Comparison of ENCODE assay signal across 8 cellular contexts in the genomic region with DNA sequence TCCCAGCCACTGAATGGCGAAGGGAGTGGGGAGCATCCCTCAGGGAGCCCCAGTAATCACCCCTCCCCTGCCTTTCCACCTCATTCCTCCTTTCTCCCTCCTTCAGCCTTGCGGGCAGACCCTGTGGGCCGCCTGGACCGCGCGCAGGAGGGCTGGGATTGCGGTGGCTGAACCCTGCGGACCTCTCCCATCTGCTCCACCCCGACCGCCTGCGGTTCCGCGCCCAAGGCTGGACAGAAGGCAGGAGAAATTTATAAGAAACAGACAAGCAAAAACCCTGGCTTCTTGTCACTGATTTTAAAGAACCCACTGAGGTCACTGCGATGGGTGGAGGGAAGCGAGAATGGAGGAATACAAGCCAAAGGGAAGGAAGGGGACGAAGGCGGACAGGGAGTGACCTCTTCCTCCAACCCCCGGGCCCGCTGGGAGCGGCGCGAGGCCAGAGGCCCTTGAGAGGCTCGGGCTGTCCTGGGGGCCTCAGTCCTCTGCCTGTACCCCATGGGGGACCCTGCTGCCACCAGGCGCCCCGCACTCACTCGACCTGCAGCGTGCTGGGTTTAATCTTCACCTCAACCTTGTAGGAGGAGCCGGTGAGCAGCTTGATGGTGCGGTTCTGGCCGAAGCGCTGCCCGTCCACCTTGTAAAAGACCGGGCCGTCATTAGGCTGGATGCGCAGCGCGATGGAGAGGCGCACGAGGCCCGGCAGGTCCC. TPM values are rescaled to one million over a fixed set of nuclear protein-coding genes. Genes with fewer than 3 reads are reported as not detected.
A peak's percentile ranks its signal among the peaks of the same experiment; 100 is the strongest.
DNase-seq lines count a peak whose midpoint lies in the region; ATAC-seq and TF ChIP-seq lines count a peak whose summit lies in the region.

No MANE protein-coding gene starts in this region.

- TF ChIP-seq CTCF in HEK293 (tag by site-specific recombination; IDR thresholded peaks at IDR 0.05) (no peak; the same call in 1 of the 2 replicates), WTC11 (IDR thresholded peaks at IDR 0.05) (no peak), ovary (IDR thresholded peaks at IDR 0.05) (no peak)

- H3K4me3 Mint-ChIP-seq in WTC11 = peak overlapping the region; percentile 78

- H3K36me3 ChIP-seq in HEK293 (ENCODE audit: control insufficient read depth in 2 of 2, insufficient read depth in 1 of 2, low read length in 2 of 2) (peaks cover 4 to 27% of the 10 kb centered on the region in 2 experiments), ovary (no peaks in the 10 kb centered on the region)

- H3K4me3 ChIP-seq in HEK293 (ENCODE audit: low read depth, low read length) (peak overlapping the region; percentile 65), ovary (peak overlapping the region; percentile 64)

- no peaks in the 10 kb centered on the region for H3K9me3 Mint-ChIP-seq in WTC11

- H3K36me3 Mint-ChIP-seq in WTC11 = no peaks in the 10 kb centered on the region

- DNase-seq in WTC11 (ENCODE audit: low spot score) = no peak
- peak; percentile 68 for DNase-seq in Right ventricle myocardium inferior (ENCODE audit: missing footprints)
- peak in 4 of 5 donors; percentile 35 to 49 (median 38) for DNase-seq in ovary
- no peak for DNase-seq in cerebellar nuclear complex (lab: John Stamatoyannopoulos, UW)

- no peak overlapping the region for H3K27ac Mint-ChIP-seq in WTC11

- no peak for TF ChIP-seq EP300 in ovary (IDR thresholded peaks at IDR 0.05)

- ATAC-seq in WTC11 = peak; percentile 26
- peak; percentile 53 for ATAC-seq in Right ventricle myocardium inferior
- no peak for ATAC-seq in HG03045 (IDR thresholded peaks at IDR 0.05; ENCODE audit: unreplicated experiment)
- no peak for ATAC-seq in HG02981 (IDR thresholded peaks at IDR 0.05; ENCODE audit: unreplicated experiment)
- ATAC-seq in HG03095 (IDR thresholded peaks at IDR 0.05; ENCODE audit: unreplicated experiment) = no peak

- H3K27me3 ChIP-seq in ovary = no peaks in the 10 kb centered on the region

- POLR2A ChIA-PET in HEK293 (lab: Yijun Ruan, JAX) (no interaction called here), WTC11 (lab: Charles Lee) (interaction anchor here (0.6 kb wide), 1 partner anchor 13 kb away, joined by 3 read pairs; no protein-coding TSS in a partner anchor)

- H3K9me3 ChIP-seq in HEK293 (ENCODE audit: control insufficient read depth, insufficient read depth, low read depth, low read length) = no peaks in the 10 kb centered on the region
- H3K9me3 ChIP-seq in ovary = no peaks in the 10 kb centered on the region

- CTCF ChIA-PET in HEK293 (lab: Yijun Ruan, JAX) (interaction anchor here (1.3 kb wide), 1 partner anchor 33 kb away, joined by 3 read pairs; no protein-coding TSS in a partner anchor), WTC11 (lab: Charles Lee) (interaction anchor here (0.8 to 2.2 kb wide), 11 partner anchors 13 to 403 kb away, joined by 3 to 15 read pairs (median 5); partner anchors contain the start of gene PPP3R1)

- peaks cover 12% of the 10 kb centered on the region for H3K4me1 Mint-ChIP-seq in WTC11

- TF ChIP-seq POLR2A in ovary (IDR thresholded peaks at IDR 0.05) = no peak

- peaks cover 72% of the 10 kb centered on the region for H3K27me3 Mint-ChIP-seq in WTC11 (ENCODE audit: low read depth)

- H3K4me1 ChIP-seq in HEK293 (ENCODE audit: control insufficient read depth, insufficient read depth, low read length) (no peaks in the 10 kb centered on the region), ovary (ENCODE audit: insufficient read depth) (peaks cover 5% of the 10 kb centered on the region)

- WGBS in ovary, 3 donors = 0 to 5% (median 1%) methylated on average over 35 to 40 of the region's 40 CpGs

- intact Hi-C loops in Right ventricle myocardium inferior (cut with DNase I) = loop anchor here (1.0 to 2.0 kb wide), 2 partner anchors 32 to 67 kb away; partner anchors contain the start of gene PPP3R1
- intact Hi-C loops in ovary (cut with DNase I) = no loop called here

- peak overlapping the region; percentile 49; the same call in 1 of the 2 replicates for H3K27ac ChIP-seq in HEK293 (ENCODE audit: extremely low read depth, low read depth, low read length)
- peak overlapping the region; percentile 69 to 95 for H3K27ac ChIP-seq in ovary

TF ChIP-seq in HEK293, 187 proteins besides CTCF, POLR2A, EP300 and RAD21 (continues in another document):
- TF ChIP-seq INSM2 (tag by site-specific recombination; IDR thresholded peaks at IDR 0.05) = no peak

TF ChIP-seq in WTC11, 78 proteins besides CTCF, POLR2A, EP300 and RAD21:
- TF ChIP-seq TCF7 (CRISPR knock-in tag; IDR thresholded peaks at IDR 0.05; ENCODE audit: low read depth) (no peak), PRRX2 (CRISPR knock-in tag; IDR thresholded peaks at IDR 0.05) (no peak), KAT7 (CRISPR knock-in tag; IDR thresholded peaks at IDR 0.05; ENCODE audit: borderline replicate concordance) (0 out of 2 replicates have a peak, but pooled peaks have one; percentile 31), E2F5 (CRISPR knock-in tag; IDR thresholded peaks at IDR 0.05) (0 out of 2 replicates have a peak, but pooled peaks have one; percentile 38), USF1 (CRISPR knock-in tag; IDR thresholded peaks at IDR 0.05) (no peak), ZBTB21 (CRISPR knock-in tag; IDR thresholded peaks at IDR 0.05; ENCODE audit: borderline replicate concordance) (peak; percentile 73; the same call in 1 of the 2 replicates), IRF2 (CRISPR knock-in tag; IDR thresholded peaks at IDR 0.05; ENCODE audit: borderline replicate concordance, low read depth) (no peak)
- TF ChIP-seq, protein P1, sequence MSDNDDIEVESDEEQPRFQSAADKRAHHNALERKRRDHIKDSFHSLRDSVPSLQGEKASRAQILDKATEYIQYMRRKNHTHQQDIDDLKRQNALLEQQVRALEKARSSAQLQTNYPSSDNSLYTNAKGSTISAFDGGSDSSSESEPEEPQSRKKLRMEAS (CRISPR knock-in tag; IDR thresholded peaks at IDR 0.05) = peak; percentile 60

RNA-seq across cellular contexts. Expression of gene CNRIP1, which starts 0.9 kb away (rescaled TPM):
- 1.3 to 1.6 TPM (median 1.4 TPM) in 3 replicates for total RNA-seq in WTC11 (2021)
- 12.5 TPM for total RNA-seq in Right ventricle myocardium inferior
- 10 to 100 TPM; 29.8 to 55.7 (median 48.9) TPM for total RNA-seq in ovary
- 10 to 100 TPM; 50.2 to 95.5 TPM for polyA plus RNA-seq in ovary

RNA-seq across cellular contexts. Expression of gene PLEK, which starts 46.2 kb away (rescaled TPM):
- total RNA-seq in WTC11 (2021) (0.26 to 0.46 TPM (median 0.37 TPM) in 3 replicates), Right ventricle myocardium inferior (7.2 TPM), ovary (10 to 100 TPM in 1 of 7 donors, 1 to 10 TPM in 6; 1.5 to 11.0 (median 2.7) TPM)
- polyA plus RNA-seq in ovary = 10 to 100 TPM in 1 of 2 donors, 1 to 10 TPM in 1; 2.5 to 22.1 TPM

Comparison
In these comparisons a context has a peak if more than half of its experiments do, and no peak if none do; other contexts are left out.
1. ATAC-seq: peak in WTC11 (single experiment) and Right ventricle myocardium inferior (single experiment); none in HG03045 (single experiment), HG02981 (single experiment) and HG03095 (single experiment).
2. DNase-seq: peak in Right ventricle myocardium inferior (single experiment) and ovary (4 of 5); none in WTC11 (single experiment) and cerebellar nuclear complex (0 of 2).
3. Of the 8 proteins assayed by ChIP-seq in both HEK293 and WTC11: peak only in HEK293: none; only in WTC11: ZBTB21; in both: none; in neither: 7.